In the genomic region with DNA sequence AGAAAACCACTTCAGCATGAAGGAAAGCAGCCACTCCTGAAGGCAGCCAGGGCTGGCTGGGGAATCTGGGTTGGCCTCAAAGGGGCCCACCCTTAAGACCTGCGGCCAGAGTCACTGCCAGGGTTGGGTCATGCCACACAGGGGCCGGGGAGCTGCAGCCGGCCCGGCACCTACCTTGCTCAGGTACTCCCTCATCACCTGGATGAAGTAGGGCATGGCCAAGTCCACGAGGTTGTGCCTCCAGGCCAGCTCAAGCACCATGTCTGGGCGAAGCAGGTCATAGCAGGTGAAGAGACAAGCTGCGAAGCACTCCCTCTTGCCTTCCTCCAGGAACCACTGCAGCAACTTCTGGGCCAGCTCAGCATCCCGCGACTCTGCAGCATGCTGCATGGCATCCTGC, we compare ENCODE assay signal across 38 cellular contexts. TPM values are rescaled to one million over a fixed set of nuclear protein-coding genes. Genes with fewer than 3 reads are reported as not detected.
"Had no signal": no experiment of that assay in that cellular context is flagged by ENCODE, and none has a peak within 500 bp of the region (broad histone marks: within the 10 kb centered on the region; RNA-seq: fewer than 3 reads in every experiment).

No MANE protein-coding gene starts in this region.

- H3K4me1 ChIP-seq: ascending aorta, breast epithelium had no signal

- H3K27me3 ChIP-seq: ascending aorta, breast epithelium, cardiac muscle cell, colonic mucosa, esophagus squamous epithelium, gastroesophageal sphincter had no signal

- DNase-seq: activated CD4-positive, alpha-beta memory T cell treated with anti-CD3 and anti-CD28 coated beads for 36 hours; activated CD4-positive, alpha-beta T cell treated with anti-CD3 and anti-CD28 coated beads for 36 hours; activated CD4-positive, CD25-positive, alpha-beta regulatory T cell; activated CD4-positive, CD25-positive, alpha-beta regulatory T cell treated with anti-CD3 and anti-CD28 coated beads, Interleukin-2, amount 50 U/mL, for 72 hours; activated CD8-positive, alpha-beta memory T cell treated with anti-CD3 and anti-CD28 coated beads, Interleukin-2, amount 10 ng/mL, durations not matched to agents 7 days and 5 days; activated CD8-positive, alpha-beta memory T cell treated with anti-CD3 and anti-CD28 coated beads, Interleukin-2, amount 50 U/mL, for 4 hours; activated CD8-positive, alpha-beta T cell treated with anti-CD3 and anti-CD28 coated beads, Interleukin-2, amount 10 ng/mL, durations not matched to agents 7 days and 5 days; activated gamma-delta T cell; activated naive CD4-positive, alpha-beta T cell; activated naive CD4-positive, alpha-beta T cell treated with anti-CD3 and anti-CD28 coated beads, Interleukin-2, amount 10 ng/mL, durations not matched to agents 7 days and 5 days; activated naive CD8-positive, alpha-beta T cell treated with anti-CD3 and anti-CD28 coated beads, Interleukin-2, amount 10 ng/mL, durations not matched to agents 7 days and 5 days; activated T-cell treated with anti-CD3 and anti-CD28 coated beads, Interleukin-2, amount 50 U/mL, for 1 hour; activated T-cell treated with anti-CD3 and anti-CD28 coated beads, Interleukin-2, amount 50 U/mL, for 48 hours; central memory CD4-positive, alpha-beta T cell; cerebellar nuclear complex; colonic mucosa; effector CD8-positive, alpha-beta T cell; esophagus squamous epithelium; foreskin melanocyte; T-helper 2 cell had no signal

- H3K4me3 ChIP-seq: ascending aorta, breast epithelium, cardiac muscle cell, colonic mucosa, esophagus squamous epithelium, gastroesophageal sphincter had no signal

- H3K27ac ChIP-seq: ascending aorta, breast epithelium, cardiac muscle cell, colonic mucosa, epithelial cell of prostate, esophagus squamous epithelium, gastroesophageal sphincter had no signal

- ATAC-seq: activated CD4-positive, alpha-beta T cell treated with anti-CD3 and anti-CD28 coated beads for 36 hours; activated CD8-positive, alpha-beta memory T cell treated with anti-CD3 and anti-CD28 coated beads, Interleukin-2, amount 10 ng/mL, durations not matched to agents 7 days and 5 days; activated CD8-positive, alpha-beta T cell treated with anti-CD3 and anti-CD28 coated beads, Interleukin-2, amount 10 ng/mL, durations not matched to agents 7 days and 5 days; activated naive CD4-positive, alpha-beta T cell treated with anti-CD3 and anti-CD28 coated beads, Interleukin-2, amount 50 U/mL, for 72 hours; gastroesophageal sphincter had no signal

- FAIRE-seq: endometrium, endothelial cell of umbilical vein had no signal

- H3K36me3 ChIP-seq: ascending aorta, breast epithelium, cardiac muscle cell, colonic mucosa had no signal

- H3K9me3 ChIP-seq: ascending aorta, breast epithelium, colonic mucosa, esophagus squamous epithelium, gastroesophageal sphincter had no signal

RNA-seq across cellular contexts. Expression of a gene that starts 33.1 kb away (rescaled TPM):
- total RNA-seq: activated CD4-positive, alpha-beta memory T cell treated with anti-CD3 and anti-CD28 coated beads for 36 hours; activated CD4-positive, alpha-beta T cell treated with anti-CD3 and anti-CD28 coated beads for 36 hours; activated CD4-positive, alpha-beta T cell treated with anti-CD3 and anti-CD28 coated beads, Interleukin-2, amount 10 ng/mL, durations not matched to agents 24 days and 14 days; activated CD8-positive, alpha-beta memory T cell treated with anti-CD3 and anti-CD28 coated beads for 36 hours; activated CD8-positive, alpha-beta memory T cell treated with anti-CD3 and anti-CD28 coated beads, Interleukin-2, amount 10 ng/mL, durations not matched to agents 7 days and 5 days; activated CD8-positive, alpha-beta T cell treated with anti-CD3 and anti-CD28 coated beads, Interleukin-2, amount 10 ng/mL, durations not matched to agents 7 days and 5 days; activated naive CD4-positive, alpha-beta T cell treated with anti-CD3 and anti-CD28 coated beads, Interleukin-2, amount 50 U/mL, for 72 hours; activated naive CD8-positive, alpha-beta T cell treated with anti-CD3 and anti-CD28 coated beads, Interleukin-2, amount 10 ng/mL, durations not matched to agents 7 days and 5 days; activated T-helper 2 cell treated with anti-CD3 and anti-CD28 coated beads, Interferon-gamma antibody, Interleukin-2, Interleukin-4, amounts not matched to agents 10 μg/mL and 5 μg/mL and 100 μg/mL, durations not matched to agents 14 hours and 24 hours and 36 hours; ascending aorta; breast epithelium; cardiac muscle cell; colonic mucosa; dermis microvascular lymphatic vessel endothelial cell; endothelial cell of umbilical vein; esophagus squamous epithelium; fibroblast of lung; fibroblast of villous mesenchyme; gastroesophageal sphincter; glomerular endothelial cell; T-helper 1 cell treated with Interleukin-12 subunit alpha and Interleukin-12 subunit beta and Interleukin-4 antibody, amounts not matched to agents 30 ng/mL and 1 ng/mL, for 36 hours had no signal
- polyA plus RNA-seq: cardiac muscle cell, endothelial cell of umbilical vein, esophagus, fibroblast of lung had no signal

RNA-seq across cellular contexts. Expression of a gene that starts 52.1 kb away (rescaled TPM):
- total RNA-seq: activated CD4-positive, alpha-beta memory T cell treated with anti-CD3 and anti-CD28 coated beads for 36 hours; activated CD4-positive, alpha-beta T cell treated with anti-CD3 and anti-CD28 coated beads for 36 hours; activated CD4-positive, alpha-beta T cell treated with anti-CD3 and anti-CD28 coated beads, Interleukin-2, amount 10 ng/mL, durations not matched to agents 24 days and 14 days; activated CD8-positive, alpha-beta memory T cell treated with anti-CD3 and anti-CD28 coated beads for 36 hours; activated CD8-positive, alpha-beta memory T cell treated with anti-CD3 and anti-CD28 coated beads, Interleukin-2, amount 10 ng/mL, durations not matched to agents 7 days and 5 days; activated CD8-positive, alpha-beta T cell treated with anti-CD3 and anti-CD28 coated beads, Interleukin-2, amount 10 ng/mL, durations not matched to agents 7 days and 5 days; activated naive CD4-positive, alpha-beta T cell treated with anti-CD3 and anti-CD28 coated beads, Interleukin-2, amount 50 U/mL, for 72 hours; activated naive CD8-positive, alpha-beta T cell treated with anti-CD3 and anti-CD28 coated beads, Interleukin-2, amount 10 ng/mL, durations not matched to agents 7 days and 5 days; activated T-helper 1 cell treated with anti-CD3 and anti-CD28 coated beads, Interleukin-12 subunit alpha, Interleukin-12 subunit beta, Interleukin-2, Interleukin-4 antibody, amounts not matched to agents 30 ng/mL and 10 ng/mL and 1 ng/mL, durations not matched to agents 14 hours and 24 hours and 36 hours; activated T-helper 2 cell treated with anti-CD3 and anti-CD28 coated beads, Interferon-gamma antibody, Interleukin-2, Interleukin-4, amounts not matched to agents 10 μg/mL and 5 μg/mL and 100 μg/mL, durations not matched to agents 14 hours and 24 hours and 36 hours; ascending aorta; breast epithelium; cardiac muscle cell; colonic mucosa; dermis microvascular lymphatic vessel endothelial cell; endothelial cell of umbilical vein; fibroblast of lung; fibroblast of villous mesenchyme; glomerular endothelial cell; T-helper 1 cell treated with Interleukin-12 subunit alpha and Interleukin-12 subunit beta and Interleukin-4 antibody, amounts not matched to agents 30 ng/mL and 1 ng/mL, for 36 hours had no signal
- polyA plus RNA-seq: cardiac muscle cell, endothelial cell of umbilical vein, fibroblast of lung had no signal
